In the genomic region with DNA sequence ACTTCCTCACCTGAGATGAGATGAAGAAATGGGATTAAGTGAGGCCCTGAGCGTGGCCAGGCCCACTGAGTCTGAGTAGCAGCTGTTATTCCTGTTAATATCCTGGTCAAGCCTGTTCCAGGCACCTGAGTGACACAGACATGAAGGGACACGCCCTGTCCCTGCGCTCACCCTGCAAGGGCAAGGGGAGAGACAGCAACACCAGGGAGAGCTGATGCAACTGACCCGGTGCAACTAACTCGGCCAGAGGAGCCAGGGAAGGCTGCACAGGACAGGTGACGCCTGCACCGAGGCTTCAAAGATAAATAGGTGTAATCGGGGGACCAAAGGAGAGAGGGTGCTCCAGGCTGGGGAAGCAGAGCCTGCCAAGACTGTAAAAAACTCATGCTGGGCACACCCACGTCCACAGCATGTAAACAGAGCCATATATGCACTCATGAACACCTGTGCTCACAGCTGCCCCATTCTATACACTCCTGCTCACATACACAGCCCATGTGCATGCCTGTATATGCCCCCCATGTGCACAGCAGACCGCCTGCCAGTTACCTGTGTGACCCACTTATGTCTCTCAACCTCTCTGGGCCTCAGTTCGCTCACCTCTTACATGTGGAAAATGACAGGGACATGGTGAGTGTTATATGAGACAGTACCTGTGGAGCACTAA, we compare ENCODE assay signal across 1 cellular context.
TF ChIP-seq lines count a peak whose summit lies in the region.

No MANE protein-coding gene starts in this region.

TF ChIP-seq in A549, 52 proteins besides CTCF, POLR2A, EP300 and RAD21 (continued from another document):
- TF ChIP-seq REST (IDR thresholded peaks at IDR 0.05) = no peak
